Comparison of ENCODE assay signal across 17 cellular contexts in genomic region chr2:121666042-121666441, GRCh38. TPM values are rescaled to one million over a fixed set of nuclear protein-coding genes. Genes with fewer than 3 reads are reported as not detected.
DNase-seq lines count a peak whose midpoint lies in the region; ATAC-seq, FAIRE-seq and TF ChIP-seq lines count a peak whose summit lies in the region.
"Had no signal": no experiment of that assay in that cellular context is flagged by ENCODE, and none has a peak within 500 bp of the region (broad histone marks: within the 10 kb centered on the region; RNA-seq: fewer than 3 reads in every experiment).

No MANE protein-coding gene starts in this region.

- no peak for TF ChIP-seq EP300 in HepG2 (IDR thresholded peaks at IDR 0.05; ENCODE audit: low read depth in 2 of 2, low read length in 2 of 2)
- no peak for TF ChIP-seq EP300 in HepG2 (CRISPR knock-in tag; IDR thresholded peaks at IDR 0.05; ENCODE audit: borderline replicate concordance)

- H3K4me2 ChIP-seq in HepG2 (ENCODE audit: low read depth, low read length): peak overlapping the region; percentile 3
- H3K4me2 ChIP-seq: BLaER1, GM23338 had no signal

- no peaks in the 10 kb centered on the region for H3K9me3 ChIP-seq in heart left ventricle
- H3K9me3 ChIP-seq in HepG2 (ENCODE audit: low read length): no peaks in the 10 kb centered on the region; the same call in 1 of the 2 replicates
- H3K9me3 ChIP-seq: Caco-2 had no signal

- no peak for TF ChIP-seq POLR2A in heart left ventricle (IDR thresholded peaks at IDR 0.05)
- TF ChIP-seq POLR2A in HepG2 (IDR thresholded peaks at IDR 0.05; ENCODE audit: insufficient read depth in 1 of 2, low read depth in 2 of 2, low read length in 2 of 2): no peak

- no peak for TF ChIP-seq CTCF in heart left ventricle (IDR thresholded peaks at IDR 0.05)
- no peak for TF ChIP-seq CTCF in HepG2 (CRISPR knock-in tag; IDR thresholded peaks at IDR 0.05)
- no peak for TF ChIP-seq CTCF in GM13976 (IDR thresholded peaks at IDR 0.05; ENCODE audit: borderline replicate concordance, control extremely low read depth, extremely low read depth, insufficient read depth, missing control alignments)

- DNase-seq in heart left ventricle: no peak
- no peak for DNase-seq in cardiac septum (ENCODE audit: low spot score)
- no peak for DNase-seq in caudate nucleus (lab: John Stamatoyannopoulos, UW)
- peak; percentile 79 for DNase-seq in HepG2 (ENCODE audit: low spot score)
- DNase-seq in GM13976 (ENCODE audit: low spot score): no peak
- no peak for DNase-seq in epidermal melanocyte (ENCODE audit: insufficient read length, low spot score)
- DNase-seq: 8988T; AML-193; Caco-2; CD8-positive, alpha-beta memory T cell; DND-41; GDM1; H7 had no signal

- no peak overlapping the region for H3K9ac ChIP-seq in HepG2 (ENCODE audit: insufficient read depth, low read depth, low read length)
- H3K9ac ChIP-seq: BLaER1 had no signal

- peaks cover 0 to 44% (median 7%) of the 10 kb centered on the region in 12 donors for H3K4me1 ChIP-seq in heart left ventricle
- peaks cover 15% of the 10 kb centered on the region for H3K4me1 ChIP-seq in HepG2 (ENCODE audit: insufficient read depth, low read length)
- peaks cover 1% of the 10 kb centered on the region for H3K4me1 ChIP-seq in urinary bladder (ENCODE audit: insufficient read depth)
- H3K4me1 ChIP-seq: BLaER1, Caco-2 had no signal

- CTCF ChIA-PET in HepG2 (lab: Yijun Ruan, JAX; ENCODE audit: low intra/inter-chr PET ratio, low total read pairs): no interaction called here

- POLR2A ChIA-PET in HepG2 (lab: Yijun Ruan, JAX): interaction anchor here (0.6 to 3.7 kb wide), 7 partner anchors 9 to 135 kb away, joined by 3 to 36 read pairs (median 4); partner anchors contain the start of genes CLASP1, NIFK and RNU4ATAC

- H4K20me1 ChIP-seq in HepG2 (ENCODE audit: insufficient read depth, low read length): no peaks in the 10 kb centered on the region
- H4K20me1 ChIP-seq: BLaER1 had no signal

- H3K4me3 ChIP-seq in heart left ventricle: no peak overlapping the region
- H3K4me3 ChIP-seq in HepG2 (replicated peaks in 1 of 3; ENCODE audit: insufficient read depth in 1 of 3, low read depth in 2 of 3, low read length in 3 of 3): no peak overlapping the region
- no peak overlapping the region for H3K4me3 ChIP-seq in urinary bladder (ENCODE audit: low read depth, low read length)
- H3K4me3 ChIP-seq: BLaER1, GM23338 had no signal

- H3K27ac ChIP-seq in heart left ventricle (peak overlapping the region in 7 of 12 donors; percentile 2 to 71 (median 56)), caudate nucleus (ENCODE audit: low read depth, low read length) (peak overlapping the region; percentile 8), HepG2 (ENCODE audit: extremely low read length, insufficient read depth, low read length) (peak overlapping the region; percentile 27), urinary bladder (ENCODE audit: low read depth) (peak overlapping the region; percentile 63)
- H3K27ac ChIP-seq: BLaER1 had no signal

- ATAC-seq in heart left ventricle (no peak), HepG2 (peak; percentile 97)
- ATAC-seq: GM23338 had no signal

- H2AFZ ChIP-seq in HepG2 (ENCODE audit: low read length): no peak overlapping the region
- H2AFZ ChIP-seq: GM23338 had no signal

- H3K36me3 ChIP-seq in heart left ventricle (peaks cover 0 to 6% (median 0%) of the 10 kb centered on the region in 9 donors), HepG2 (replicated peaks in 1 of 2; ENCODE audit: control insufficient read depth in 1 of 2, insufficient read depth in 2 of 2, low read length in 2 of 2) (no peaks in the 10 kb centered on the region), urinary bladder (ENCODE audit: insufficient read depth) (no peaks in the 10 kb centered on the region)

- H3K79me2 ChIP-seq in HepG2 (ENCODE audit: insufficient read depth, low read length): no peaks in the 10 kb centered on the region

- WGBS in heart left ventricle, 4 donors: 86 to 100% (median 97%) methylated on average over 1 of the region's 1 CpG
- WGBS in HepG2 (ENCODE audit: low lambda C conversion rate): 9% methylated on average over 1 of the region's 1 CpG
- WGBS in urinary bladder: 97% methylated on average over 1 of the region's 1 CpG

- no peaks in the 10 kb centered on the region for H3K27me3 ChIP-seq in heart left ventricle
- no peaks in the 10 kb centered on the region for H3K27me3 ChIP-seq in HepG2 (ENCODE audit: control insufficient read depth in 1 of 2, insufficient read depth in 2 of 2, low read length in 2 of 2)
- H3K27me3 ChIP-seq: BLaER1 had no signal

- no TSS peak for BruUV-seq in HepG2 (replicated peaks; lab: Mats Ljungman, UMichigan)

- in situ Hi-C loops in HepG2 (cut with HindIII; ENCODE audit: extremely low pct_ligation_motif_present, low pct_unique_long_range_greater_than_20kb) (no loop called here), GM13976 (cut with MboI; ENCODE audit: low sequenced_read_pairs, unreplicated experiment) (no loop called here)

- intact Hi-C loops in heart left ventricle (cut with DNase I): no loop called here
- intact Hi-C loops in cardiac septum (cut with DNase I): no loop called here
- intact Hi-C loops in HepG2 (cut with micrococcal nuclease; ENCODE audit: unreplicated experiment): loop anchor here (2.0 kb wide), 1 partner anchor 17 kb away; the partner anchor contains the start of gene CLASP1

- peak; percentile 98 for FAIRE-seq in HepG2 (lab: Jason Lieb, UNC)
- FAIRE-seq: GM12892 had no signal

- TF ChIP-seq RAD21 in HepG2 (CRISPR knock-in tag; IDR thresholded peaks at IDR 0.05): no peak

TF ChIP-seq in HepG2, 621 proteins besides CTCF, POLR2A, EP300 and RAD21 (continues in another document):
- TF ChIP-seq ZNF136 (CRISPR knock-in tag; IDR thresholded peaks at IDR 0.05; ENCODE audit: low read depth) (no peak), FOSL2 (CRISPR knock-in tag; IDR thresholded peaks at IDR 0.05) (peak; percentile 49; the same call in 1 of the 2 replicates), ZC3H4 (CRISPR knock-in tag; IDR thresholded peaks at IDR 0.05; ENCODE audit: borderline replicate concordance) (no peak), ARID5B (CRISPR knock-in tag; IDR thresholded peaks at IDR 0.05) (peak; percentile 76), TEAD3 (CRISPR knock-in tag; optimal IDR thresholded peaks at IDR 0.05; ENCODE audit: borderline replicate concordance) (peak; percentile 97), PHF5A (CRISPR knock-in tag; IDR thresholded peaks at IDR 0.05; ENCODE audit: low read depth, unreplicated experiment) (peak; percentile 40), HOXD1 (CRISPR knock-in tag; IDR thresholded peaks at IDR 0.05) (no peak)

RNA-seq across cellular contexts. Expression of gene CLASP1, which starts 16.8 kb away (rescaled TPM):
- total RNA-seq in heart left ventricle (10 to 100 TPM; 53.2 to 84.5 (median 73.0) TPM), cardiac septum (66.1 TPM), HepG2 (2016; rRNA removed; fragmentation: Illumina TruSeq; extraction: Trizol) (47.9 and 63.6 TPM in 2 replicates), urinary bladder (109 TPM)
- polyA plus RNA-seq in heart left ventricle (10 to 100 TPM; 16.0 to 22.7 TPM), HepG2 (2011; rRNA removed) (9.4 and 11.7 TPM in 2 replicates), urinary bladder (25.4 TPM)
- 24.7 and 26.3 TPM in 2 replicates for total RNA-seq in HepG2 (2016; cell fraction: cytosol; rRNA removed; fragmentation: Illumina TruSeq; extraction: Trizol; ENCODE audit: low read depth)
- 46.4 and 58.7 TPM in 2 replicates for total RNA-seq in HepG2 (2016; cell fraction: insoluble cytoplasmic fraction; rRNA removed; fragmentation: Illumina TruSeq; extraction: Trizol)
- total RNA-seq in HepG2 (2016; cell fraction: membrane; rRNA removed; fragmentation: Illumina TruSeq; extraction: Trizol): 21.5 and 29.4 TPM in 2 replicates
- 111 and 117 TPM in 2 replicates for total RNA-seq in HepG2 (2016; cell fraction: nucleus; rRNA removed; fragmentation: Illumina TruSeq; extraction: Trizol)
- polyA plus RNA-seq in HepG2 (2011; cell fraction: cytosol; rRNA removed): 4.0 and 4.5 TPM in 2 replicates
- polyA plus RNA-seq in HepG2 (2011; cell fraction: nucleus; rRNA removed): 52.6 and 54.9 TPM in 2 replicates
- 33.3 and 40.1 TPM in 2 replicates for polyA plus RNA-seq in HepG2 (2012)
- 0.78 and 1.2 TPM in 2 replicates for polyA plus RNA-seq in HepG2 (2016; cell fraction: cytosol; fragmentation: Illumina TruSeq; extraction: Trizol; ENCODE audit: low read depth)
- polyA plus RNA-seq in HepG2 (2016; cell fraction: insoluble cytoplasmic fraction; fragmentation: Illumina TruSeq; extraction: Trizol; ENCODE audit: low read depth): 21.9 and 26.0 TPM in 2 replicates
- polyA plus RNA-seq in HepG2 (2016; cell fraction: membrane; fragmentation: Illumina TruSeq; extraction: Trizol; ENCODE audit: low read depth): 3.2 and 4.0 TPM in 2 replicates
- polyA plus RNA-seq in HepG2 (2016; cell fraction: nucleus; fragmentation: Illumina TruSeq; extraction: Trizol; ENCODE audit: insufficient read depth, low read depth): 56.7 and 58.9 TPM in 2 replicates
- 22.8 and 49.1 TPM in 2 replicates for polyA minus RNA-seq in HepG2 (2011; rRNA and poly(A)+ RNA removed; ENCODE audit: low replicate concordance)
- 20.9 and 21.4 TPM in 2 replicates for polyA minus RNA-seq in HepG2 (2011; cell fraction: cytosol; rRNA and poly(A)+ RNA removed)
- polyA minus RNA-seq in HepG2 (2011; cell fraction: nucleus; rRNA and poly(A)+ RNA removed): 240 and 255 TPM in 2 replicates

Comparison
In these comparisons a context has a peak if more than half of its experiments do, and no peak if none do; other contexts are left out.
1. H3K27ac ChIP-seq: peak in every context shown above with its lines; median percentile 63 in urinary bladder; 56 in heart left ventricle; 27 in HepG2; 8 in caudate nucleus.